ENCODE assay signal across 25 cellular contexts in genomic region chr7:146172112-146172511, GRCh38. TPM values are rescaled to one million over a fixed set of nuclear protein-coding genes. Genes with fewer than 3 reads are reported as not detected.
DNase-seq lines count a peak whose midpoint lies in the region; ATAC-seq, FAIRE-seq and TF ChIP-seq lines count a peak whose summit lies in the region.
"Had no signal": no experiment of that assay in that cellular context is flagged by ENCODE, and none has a peak within 500 bp of the region (broad histone marks: within the 10 kb centered on the region; RNA-seq: fewer than 3 reads in every experiment).

No MANE protein-coding gene starts in this region.

- peak; percentile 43 for TF ChIP-seq CTCF in 22Rv1 (IDR thresholded peaks at IDR 0.05)
- TF ChIP-seq CTCF in C4-2B (conservative IDR thresholded peaks at IDR 0.05), result peak; percentile 28
- TF ChIP-seq CTCF in H1 (IDR thresholded peaks at IDR 0.05; ENCODE audit: control extremely low read depth in 1 of 3, insufficient read depth in 1 of 3, low read depth in 1 of 3, low read length in 3 of 3), result peak in 2 of 3 experiments; percentile 36 to 53; a peak in 2 of 4 replicates
- no peak for TF ChIP-seq CTCF in activated CD8-positive, alpha-beta T cell treated with anti-CD3 and anti-CD28 coated beads for 36 hours (IDR thresholded peaks at IDR 0.05)

- no peak overlapping the region for H4K91ac ChIP-seq in H1 (replicated peaks; ENCODE audit: insufficient read length, low read length)

- H3K27ac Mint-ChIP-seq in activated CD8-positive, alpha-beta T cell treated with anti-CD3 and anti-CD28 coated beads for 36 hours, result no peak overlapping the region
- H3K27ac Mint-ChIP-seq: activated naive CD8-positive, alpha-beta T cell treated with anti-CD3 and anti-CD28 coated beads, Interleukin-2, amount 50 U/mL, for 24 hours; progenitor cell of endocrine pancreas; stimulated activated effector memory CD8-positive, alpha-beta T cell treated with anti-CD3 and anti-CD28 coated beads, Interleukin-12 subunit alpha, Interleukin-12 subunit beta, amount 100 ng/mL, for 72 hours; T-helper 17 cell; type B pancreatic cell had no signal

- peaks cover 0 to 3% (median 0%) of the 10 kb centered on the region in 4 experiments; a peak in 2 of 7 replicates for H3K4me1 ChIP-seq in H1 (replicated peaks in 1 of 4; ENCODE audit: control insufficient read depth in 3 of 4, insufficient read depth in 4 of 4, low read length in 3 of 4)
- H3K4me1 ChIP-seq: esophagus squamous epithelium had no signal

- no peak overlapping the region for H3K14ac ChIP-seq in H1 (ENCODE audit: insufficient read length)

- peak; percentile 15 for DNase-seq in NCI-H69 (lab: John Stamatoyannopoulos, UW)
- DNase-seq in H1 (ENCODE audit: low read depth in 1 of 2, low spot score in 2 of 2), result no peak
- DNase-seq in activated CD8-positive, alpha-beta T cell treated with anti-CD3 and anti-CD28 coated beads for 36 hours, result no peak
- DNase-seq in activated T-cell treated with anti-CD3 and anti-CD28 coated beads, Interleukin-2, amount 50 U/mL, for 48 hours, result no peak
- DNase-seq: activated gamma-delta T cell; activated naive CD8-positive, alpha-beta T cell treated with anti-CD3 and anti-CD28 coated beads, Interleukin-2, amount 50 U/mL, for 24 hours; dermis blood vessel endothelial cell; esophagus squamous epithelium; islet precursor cell; left ventricle myocardium superior; NCI-H1105; NCI-H1930; stimulated activated CD4-positive, alpha-beta T cell treated with anti-CD3 and anti-CD28 coated beads, Interleukin-4, amount 100 ng/mL, for 24 hours; T-helper 17 cell had no signal

- no peak overlapping the region for H2AK5ac ChIP-seq in H1 (ENCODE audit: low read depth, low read length)

- no peaks in the 10 kb centered on the region for H3K36me3 Mint-ChIP-seq in activated CD8-positive, alpha-beta T cell treated with anti-CD3 and anti-CD28 coated beads for 36 hours (ENCODE audit: low read depth)
- H3K36me3 Mint-ChIP-seq: stimulated activated effector memory CD8-positive, alpha-beta T cell treated with anti-CD3 and anti-CD28 coated beads, Interleukin-12 subunit alpha, Interleukin-12 subunit beta, amount 100 ng/mL, for 72 hours; type B pancreatic cell had no signal

- no peaks in the 10 kb centered on the region for H3K79me2 ChIP-seq in H1 (ENCODE audit: control insufficient read depth in 1 of 2, insufficient read depth in 2 of 2, low read length in 2 of 2)

- H3K27me3 ChIP-seq in H1 (replicated peaks in 1 of 4; ENCODE audit: control insufficient read depth in 3 of 4, extremely low read depth in 1 of 4, insufficient read depth in 3 of 4, low read length in 3 of 4), result no peaks in the 10 kb centered on the region
- H3K27me3 ChIP-seq: esophagus squamous epithelium had no signal

- no peak for TF ChIP-seq EP300 in H1 (IDR thresholded peaks at IDR 0.05; ENCODE audit: borderline replicate concordance in 1 of 2, low read depth in 2 of 2, low read length in 2 of 2)

- H2AFZ ChIP-seq in H1 (ENCODE audit: low read length), result no peak overlapping the region

- no peak overlapping the region for H3K4me3 Mint-ChIP-seq in activated CD8-positive, alpha-beta T cell treated with anti-CD3 and anti-CD28 coated beads for 36 hours
- H3K4me3 Mint-ChIP-seq: activated naive CD8-positive, alpha-beta T cell treated with anti-CD3 and anti-CD28 coated beads, Interleukin-2, amount 50 U/mL, for 24 hours; central memory CD8-positive, alpha-beta T cell; stimulated activated effector memory CD8-positive, alpha-beta T cell treated with anti-CD3 and anti-CD28 coated beads, Interleukin-12 subunit alpha, Interleukin-12 subunit beta, amount 100 ng/mL, for 72 hours; T-helper 17 cell; type B pancreatic cell had no signal

- H3K4me2 ChIP-seq in H1 (ENCODE audit: insufficient read depth in 1 of 2, low read depth in 2 of 2, low read length in 2 of 2), result no peak overlapping the region

- 80% methylated on average over 2 of the region's 2 CpGs; no CpG with 5 or more reads in 1 of the 2 experiments for WGBS in H1 (ENCODE audit: extremely low coverage in 1 of 2, insufficient coverage in 1 of 2, insufficient read length in 1 of 2, insufficient replicate concordance in 2 of 2, low coverage in 1 of 2, low lambda C conversion rate in 2 of 2, missing lambda C conversion rate in 1 of 2), 2 experiments

- H3K4ac ChIP-seq in H1 (replicated peaks; ENCODE audit: insufficient read length, low read depth, low read length), result no peak overlapping the region

- no peak overlapping the region for H2BK12ac ChIP-seq in H1 (ENCODE audit: low read depth, low read length)

- H3K9me3 Mint-ChIP-seq in activated CD8-positive, alpha-beta T cell treated with anti-CD3 and anti-CD28 coated beads for 36 hours, result peaks cover 3% of the 10 kb centered on the region
- H3K9me3 Mint-ChIP-seq: type B pancreatic cell had no signal

- H3K9ac ChIP-seq in H1 (replicated peaks in 1 of 4; ENCODE audit: extremely low read depth in 1 of 4, low read depth in 3 of 4, low read length in 3 of 4), result no peak overlapping the region

- H3K9me3 ChIP-seq in H1 (ENCODE audit: insufficient read depth in 2 of 2, low read depth in 1 of 2, low read length in 1 of 2), result no peaks in the 10 kb centered on the region
- H3K9me3 ChIP-seq: esophagus squamous epithelium had no signal

- no peak overlapping the region for H2BK5ac ChIP-seq in H1 (ENCODE audit: low read depth, low read length)

- H4K5ac ChIP-seq in H1 (ENCODE audit: insufficient read length, low read depth, low read length), result no peak overlapping the region

- H3K4me1 Mint-ChIP-seq in activated CD8-positive, alpha-beta T cell treated with anti-CD3 and anti-CD28 coated beads for 36 hours (ENCODE audit: low read depth), result no peaks in the 10 kb centered on the region
- H3K4me1 Mint-ChIP-seq: activated naive CD8-positive, alpha-beta T cell treated with anti-CD3 and anti-CD28 coated beads, Interleukin-2, amount 50 U/mL, for 24 hours; central memory CD8-positive, alpha-beta T cell; stimulated activated effector memory CD8-positive, alpha-beta T cell treated with anti-CD3 and anti-CD28 coated beads, Interleukin-12 subunit alpha, Interleukin-12 subunit beta, amount 100 ng/mL, for 72 hours; T-helper 17 cell had no signal

- H2BK20ac ChIP-seq in H1 (ENCODE audit: low read length), result no peak overlapping the region

- ATAC-seq in activated CD8-positive, alpha-beta T cell treated with anti-CD3 and anti-CD28 coated beads for 36 hours, result no peak
- ATAC-seq in GM19328 (IDR thresholded peaks at IDR 0.05; ENCODE audit: unreplicated experiment), result no peak
- ATAC-seq: activated naive CD8-positive, alpha-beta T cell treated with anti-CD3 and anti-CD28 coated beads, Interleukin-2, amount 50 U/mL, for 24 hours; left ventricle myocardium superior; sciatic nerve; stimulated activated effector memory CD8-positive, alpha-beta T cell treated with anti-CD3 and anti-CD28 coated beads, Interleukin-12 subunit alpha, Interleukin-12 subunit beta, amount 100 ng/mL, for 72 hours; T-helper 17 cell had no signal

- H2BK120ac ChIP-seq in H1 (replicated peaks; ENCODE audit: low read depth, low read length), result no peak overlapping the region

- no peaks in the 10 kb centered on the region for H3K79me1 ChIP-seq in H1 (ENCODE audit: low read depth, low read length)

- no peak for TF ChIP-seq POLR2A in H1 (IDR thresholded peaks at IDR 0.05; ENCODE audit: control extremely low read depth in 1 of 2, low read depth in 2 of 2, low read length in 2 of 2)

- CTCF ChIA-PET in H1 (lab: Charles Lee; ENCODE audit: partially characterized antibody), result interaction anchor here (0.6 to 2.0 kb wide), 6 partner anchors 11 to 462 kb away, joined by 3 to 8 read pairs (median 3); no protein-coding TSS in a partner anchor
- CTCF ChIA-PET in activated CD8-positive, alpha-beta T cell treated with anti-CD3 and anti-CD28 coated beads for 36 hours (lab: Charles Lee), result no interaction called here

- H3K18ac ChIP-seq in H1 (ENCODE audit: extremely low read depth, low read length), result no peak overlapping the region

- H3K36me3 ChIP-seq in H1 (ENCODE audit: control insufficient read depth in 2 of 4, insufficient read depth in 4 of 4, low read length in 3 of 4), result no peaks in the 10 kb centered on the region
- H3K36me3 ChIP-seq: esophagus squamous epithelium had no signal

- peak; percentile 52 to 57 for TF ChIP-seq RAD21 in H1 (IDR thresholded peaks at IDR 0.05 in 1 of 2, conservative IDR thresholded peaks at IDR 0.05 in 1 of 2; ENCODE audit: low read depth in 2 of 2, low read length in 2 of 2)

- intact Hi-C loops in activated CD8-positive, alpha-beta T cell treated with anti-CD3 and anti-CD28 coated beads for 36 hours (cut with micrococcal nuclease), result no loop called here

- no peaks in the 10 kb centered on the region for H4K20me1 ChIP-seq in H1 (replicated peaks in 1 of 2; ENCODE audit: control insufficient read depth in 1 of 2, insufficient read depth in 2 of 2, low read length in 2 of 2)

- no peaks in the 10 kb centered on the region for H3K27me3 Mint-ChIP-seq in activated CD8-positive, alpha-beta T cell treated with anti-CD3 and anti-CD28 coated beads for 36 hours
- H3K27me3 Mint-ChIP-seq: activated naive CD8-positive, alpha-beta T cell treated with anti-CD3 and anti-CD28 coated beads, Interleukin-2, amount 50 U/mL, for 24 hours; central memory CD8-positive, alpha-beta T cell; progenitor cell of endocrine pancreas; T-helper 17 cell; type B pancreatic cell had no signal

- no peak overlapping the region for H4K8ac ChIP-seq in H1 (ENCODE audit: extremely low read depth, insufficient read depth, low read length)

- POLR2A ChIA-PET in H1 (lab: Charles Lee; ENCODE audit: partially characterized antibody), result no interaction called here
- POLR2A ChIA-PET in activated CD8-positive, alpha-beta T cell treated with anti-CD3 and anti-CD28 coated beads for 36 hours (lab: Charles Lee), result no interaction called here

- no peaks in the 10 kb centered on the region for H3K23me2 ChIP-seq in H1 (ENCODE audit: low read depth, low read length)

- peak; percentile 52 for FAIRE-seq in H1 (lab: Jason Lieb, UNC)

- H3K4me3 ChIP-seq in H1 (ENCODE audit: extremely low read depth in 1 of 4, insufficient read depth in 2 of 4, low read depth in 3 of 4, low read length in 4 of 4), result no peak overlapping the region
- H3K4me3 ChIP-seq: esophagus squamous epithelium had no signal

- H2BK15ac ChIP-seq in H1 (ENCODE audit: low read length), result no peak overlapping the region

- no peak overlapping the region for H3K23ac ChIP-seq in H1 (ENCODE audit: insufficient read length)

- H3K27ac ChIP-seq in 22Rv1 (no peak overlapping the region), C4-2B (no peak overlapping the region), H1 (ENCODE audit: low read depth, low read length) (no peak overlapping the region)
- H3K27ac ChIP-seq: esophagus squamous epithelium had no signal

- no peak overlapping the region for H3K56ac ChIP-seq in H1 (replicated peaks; ENCODE audit: insufficient read length, low read depth, low read length)

RNA-seq across cellular contexts. Expression of gene CNTNAP2, which starts 55.5 kb away (rescaled TPM):
- 69.1 and 71.0 TPM in 2 replicates for total RNA-seq in H1 (2021; fragmentation: NEBNext Ultra II Directional; extraction: Animal tissue kit (Norgen Biotek cat#: 25700))
- polyA plus RNA-seq in H1 (2011; rRNA removed), result 22.6 and 27.9 TPM in 2 replicates
- 26.4 TPM for polyA plus RNA-seq in H1 (2011; cell fraction: cytosol; rRNA removed)
- polyA plus RNA-seq in H1 (2011; cell fraction: nucleus; rRNA removed), result 32.5 TPM
- polyA plus RNA-seq in H1 (2012, experiment 1 of 2), result 21.7 to 34.3 TPM (median 26.0 TPM) in 4 replicates
- polyA plus RNA-seq in H1 (2012, experiment 2 of 2), result 3.3 TPM
- polyA plus RNA-seq in H1 (2013, experiment 1 of 2), result 79.5 TPM
- 75.8 TPM for polyA plus RNA-seq in H1 (2013, experiment 2 of 2)
- polyA minus RNA-seq in H1 (2011; rRNA and poly(A)+ RNA removed), result 35.1 and 45.1 TPM in 2 replicates
- polyA minus RNA-seq in H1 (2011; cell fraction: cytosol; rRNA and poly(A)+ RNA removed), result 23.9 TPM
- 65.0 TPM for polyA minus RNA-seq in H1 (2011; cell fraction: nucleus; rRNA and poly(A)+ RNA removed)
- not detected for total RNA-seq in activated CD8-positive, alpha-beta T cell treated with anti-CD3 and anti-CD28 coated beads for 36 hours
- total RNA-seq: dermis blood vessel endothelial cell, LHCN-M2, RPMI7951, subcutaneous adipose tissue had no signal

Comparison
In these comparisons a context has a peak if more than half of its experiments do, and no peak if none do; other contexts are left out.
1. RNA of gene CNTNAP2, which starts 55.5 kb away (total RNA-seq): 69.1 to 71.0 TPM in H1; not detected in activated CD8-positive, alpha-beta T cell treated with anti-CD3 and anti-CD28 coated beads for 36 hours; every median in the first group is over 10 times any median in the second.